8 cellular contexts compared by ENCODE assay signal in the genomic region with DNA sequence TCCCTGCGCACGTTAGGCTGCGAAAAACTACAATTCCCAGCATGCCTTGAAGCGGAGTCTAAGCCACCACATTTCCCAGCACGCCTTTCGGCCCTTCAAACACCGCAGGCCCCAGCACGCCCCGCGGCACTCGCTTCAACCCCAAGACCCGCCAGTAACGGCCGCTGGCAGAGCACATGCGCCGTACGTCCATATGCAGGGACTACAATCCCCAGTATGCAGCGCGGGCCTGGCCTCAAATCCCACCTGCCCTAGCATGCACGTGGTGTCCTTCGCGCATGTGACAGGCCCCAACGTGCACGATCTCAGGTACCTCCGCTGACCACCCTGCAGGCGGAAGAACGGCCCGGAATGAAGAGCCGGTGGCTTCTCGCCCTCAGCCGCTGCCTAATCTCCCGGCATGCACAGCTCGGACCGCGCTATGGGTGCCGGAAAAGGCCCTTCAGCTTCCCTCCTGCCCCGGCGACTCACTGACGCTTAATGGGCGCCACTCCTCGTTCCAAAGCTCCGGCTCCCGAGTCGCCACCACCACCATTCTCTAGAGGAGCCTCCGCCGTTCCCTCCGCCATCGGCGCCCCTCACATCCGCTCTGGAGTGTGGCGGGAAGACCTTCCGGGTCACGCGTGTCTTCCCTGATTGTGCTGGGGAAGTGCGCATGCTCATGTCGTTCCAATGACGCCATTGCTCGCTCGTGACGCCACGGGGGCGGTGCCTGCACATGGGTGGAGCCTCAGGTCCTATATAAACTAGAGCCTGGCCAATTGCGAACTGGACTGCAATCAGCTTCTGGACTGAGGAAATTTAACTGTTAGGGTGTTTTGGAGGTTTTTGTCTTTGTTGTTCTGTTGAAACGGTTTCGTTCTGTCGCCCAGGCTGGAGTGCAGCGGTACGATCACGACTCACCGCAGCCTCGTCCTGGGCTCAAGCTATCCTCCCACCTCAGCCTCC. TPM values are rescaled to one million over a fixed set of nuclear protein-coding genes. Genes with fewer than 3 reads are reported as not detected.
A peak's percentile ranks its signal among the peaks of the same experiment; 100 is the strongest.
DNase-seq lines count a peak whose midpoint lies in the region; ATAC-seq, FAIRE-seq and TF ChIP-seq lines count a peak whose summit lies in the region.

A gene with protein sequence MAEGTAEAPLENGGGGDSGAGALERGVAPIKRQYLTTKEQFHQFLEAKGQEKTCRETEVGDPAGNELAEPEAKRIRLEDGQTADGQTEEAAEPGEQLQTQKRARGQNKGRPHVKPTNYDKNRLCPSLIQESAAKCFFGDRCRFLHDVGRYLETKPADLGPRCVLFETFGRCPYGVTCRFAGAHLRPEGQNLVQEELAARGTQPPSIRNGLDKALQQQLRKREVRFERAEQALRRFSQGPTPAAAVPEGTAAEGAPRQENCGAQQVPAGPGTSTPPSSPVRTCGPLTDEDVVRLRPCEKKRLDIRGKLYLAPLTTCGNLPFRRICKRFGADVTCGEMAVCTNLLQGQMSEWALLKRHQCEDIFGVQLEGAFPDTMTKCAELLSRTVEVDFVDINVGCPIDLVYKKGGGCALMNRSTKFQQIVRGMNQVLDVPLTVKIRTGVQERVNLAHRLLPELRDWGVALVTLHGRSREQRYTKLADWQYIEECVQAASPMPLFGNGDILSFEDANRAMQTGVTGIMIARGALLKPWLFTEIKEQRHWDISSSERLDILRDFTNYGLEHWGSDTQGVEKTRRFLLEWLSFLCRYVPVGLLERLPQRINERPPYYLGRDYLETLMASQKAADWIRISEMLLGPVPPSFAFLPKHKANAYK (minus strand): TSS at position 591 of the 948 bp plus-strand sequence. CDS start 22 bp downstream, at position 569.

- peaks cover 0 to 3% of the 10 kb centered on the region in 2 donors for H3K27me3 Mint-ChIP-seq in T-cell

- WGBS in adipose tissue, 3 donors = 10 to 11% (median 10%) methylated on average over 70 to 71 of the region's 71 CpGs
- no CpG with 5 or more reads among the region's 71 CpGs for WGBS in trophoblast cell (ENCODE audit: extremely low coverage, insufficient coverage, insufficient read length)
- 11% methylated on average over 71 of the region's 71 CpGs; no CpG with 5 or more reads in 1 of the 2 donors for WGBS in transverse colon (ENCODE audit: low coverage in 1 of 2), 2 donors

- H3K4me1 ChIP-seq in trophoblast cell (ENCODE audit: control insufficient read depth in 1 of 2, insufficient read depth in 2 of 2, low read length in 2 of 2) = peaks cover 3 to 6% of the 10 kb centered on the region in 2 experiments
- peaks cover 0 to 7% (median 6%) of the 10 kb centered on the region in 4 donors for H3K4me1 ChIP-seq in transverse colon

- peaks cover 10 to 20% (median 17%) of the 10 kb centered on the region in 3 donors for H3K4me1 Mint-ChIP-seq in T-cell

- in situ Hi-C loops in transverse colon (cut with MboI; ENCODE audit: low pct_ligation_motif_present in 1 of 4, low pct_unique_long_range_greater_than_20kb in 1 of 4, low sequenced_read_pairs in 3 of 4) = no loop called here

- H3K79me2 ChIP-seq in trophoblast cell (ENCODE audit: control insufficient read depth, insufficient read depth, low read length, poor library complexity) = peaks cover 2% of the 10 kb centered on the region

- peak within 1 kb of the TSS; percentile 47 for H2BK120ac ChIP-seq in trophoblast cell (ENCODE audit: insufficient read depth, low read length, poor library complexity)

- H4K12ac ChIP-seq in trophoblast cell (ENCODE audit: low read depth, low read length) = peak within 1 kb of the TSS; percentile 56

- H2AK5ac ChIP-seq in trophoblast cell (ENCODE audit: low read length) = peak within 1 kb of the TSS; percentile 26

- H3K4me3 ChIP-seq in trophoblast cell (ENCODE audit: low read depth, low read length) = peak within 1 kb of the TSS; percentile 83
- peak within 1 kb of the TSS; percentile 40 to 62 (median 54) for H3K4me3 ChIP-seq in transverse colon

- CTCF ChIA-PET in T-cell (lab: Charles Lee) = interaction anchor here in 1 of 2 donors (0.6 to 2.3 kb wide), 3 partner anchors 13 to 38 kb away, joined by 3 to 13 read pairs (median 3); no protein-coding TSS in a partner anchor

- no peaks in the 10 kb centered on the region for H3K9me3 Mint-ChIP-seq in T-cell

- peak in 1 of 5 experiments; percentile 22 for TF ChIP-seq CTCF in transverse colon (IDR thresholded peaks at IDR 0.05)

- H3K27me3 ChIP-seq in trophoblast cell (ENCODE audit: insufficient read depth, low read length) = no peaks in the 10 kb centered on the region
- H3K27me3 ChIP-seq in transverse colon = no peaks in the 10 kb centered on the region

- H3K9me3 ChIP-seq in trophoblast cell (ENCODE audit: insufficient read depth, low read depth, low read length) (peaks cover 5% of the 10 kb centered on the region), transverse colon (no peaks in the 10 kb centered on the region)

- peaks cover 29% of the 10 kb centered on the region for H3K36me3 Mint-ChIP-seq in T-cell

- TF ChIP-seq POLR2A in GM12891 (IDR thresholded peaks at IDR 0.05; ENCODE audit: low read depth, low read length) (peak; percentile 76), transverse colon (IDR thresholded peaks at IDR 0.05) (peak; percentile 84)

- DNase-seq in GM12891 (ENCODE audit: insufficient read length, low spot score) (peak; percentile 99), NCI-H1436 treated with DMSO at 0.1 percent for 48 hours (lab: John Stamatoyannopoulos, UW) (peak; percentile 77), T-cell (peak; percentile 88 to 98 (median 96)), cardiac septum (ENCODE audit: low spot score) (peak; percentile 98), trophoblast cell (peak; percentile 97 to 99), transverse colon (peak; percentile 97)

- no peak within 1 kb of the TSS for H2BK12ac ChIP-seq in trophoblast cell (ENCODE audit: low read length)

- peak within 1 kb of the TSS; percentile 47 for H3K14ac ChIP-seq in trophoblast cell (ENCODE audit: low read length)

- H3K27ac Mint-ChIP-seq in T-cell = peak within 1 kb of the TSS; percentile 100

- H2AFZ ChIP-seq in trophoblast cell (ENCODE audit: insufficient read depth, low read length, poor library complexity) = peak within 1 kb of the TSS; percentile 79

- POLR2A ChIA-PET in T-cell (lab: Charles Lee) = interaction anchor here (0.6 kb wide), 2 partner anchors 110 to 113 kb away, joined by 3 to 7 read pairs; no protein-coding TSS in a partner anchor

- H3K23ac ChIP-seq in trophoblast cell (ENCODE audit: low read length) = no peak within 1 kb of the TSS

- peak; percentile 4 for TF ChIP-seq EP300 in transverse colon (IDR thresholded peaks at IDR 0.05; ENCODE audit: low read depth)

- H3K36me3 ChIP-seq in trophoblast cell (ENCODE audit: control insufficient read depth in 1 of 2, insufficient read depth in 2 of 2, low read length in 2 of 2) (peaks cover 41% of the 10 kb centered on the region in 2 experiments), transverse colon (peaks cover 0 to 37% (median 13%) of the 10 kb centered on the region in 4 donors)

- peak; percentile 100 for FAIRE-seq in GM12891 (lab: Jason Lieb, UNC)

- intact Hi-C loops in cardiac septum (cut with DNase I) (loop anchor here (5.0 kb wide), 2 partner anchors 69 to 109 kb away; partner anchors contain the start of genes CATSPERD, HSD11B1L, LONP1 and MICOS13), transverse colon (cut with DNase I; ENCODE audit: low total_unique reads) (no loop called here)

- H3K4ac ChIP-seq in trophoblast cell (ENCODE audit: low read depth, low read length) = peak within 1 kb of the TSS; percentile 44

- H3K27ac ChIP-seq in adipose tissue (ENCODE audit: low read depth, low read length) (peak within 1 kb of the TSS; percentile 90), trophoblast cell (ENCODE audit: low read depth, low read length) (peak within 1 kb of the TSS; percentile 79), transverse colon (peak within 1 kb of the TSS; percentile 90 to 97 (median 91))

- H4K8ac ChIP-seq in trophoblast cell (ENCODE audit: low read depth, low read length) = peak within 1 kb of the TSS; percentile 81

- H3K4me3 Mint-ChIP-seq in T-cell = peak within 1 kb of the TSS; percentile 94 to 100 (median 100)

- ATAC-seq in HG02840 (IDR thresholded peaks at IDR 0.05; ENCODE audit: low FRiP score, unreplicated experiment) (peak; percentile 77), T-cell (replicated peaks in 1 of 4) (peak; percentile 92 to 96 (median 95))

- H4K91ac ChIP-seq in trophoblast cell (ENCODE audit: low read depth, low read length) = peak within 1 kb of the TSS; percentile 81

- peak within 1 kb of the TSS; percentile 31 for H3K18ac ChIP-seq in trophoblast cell (ENCODE audit: low read length)

- peak within 1 kb of the TSS; percentile 86 for H3K9ac ChIP-seq in trophoblast cell (ENCODE audit: low read length)

- H2BK5ac ChIP-seq in trophoblast cell (ENCODE audit: low read depth, low read length, poor library complexity) = peak within 1 kb of the TSS; percentile 55

- peak within 1 kb of the TSS; percentile 72 for H3K4me2 ChIP-seq in trophoblast cell (ENCODE audit: low read length)

- H3K79me1 ChIP-seq in trophoblast cell (ENCODE audit: low read length) = peaks cover 4% of the 10 kb centered on the region

TF ChIP-seq in GM12891, 5 proteins besides CTCF, POLR2A, EP300 and RAD21:
- TF ChIP-seq PAX5 (IDR thresholded peaks at IDR 0.05; ENCODE audit: insufficient read depth, low read length, severe bottlenecking) (no peak), TAF1 (IDR thresholded peaks at IDR 0.05; ENCODE audit: low read depth, low read length) (no peak), SPI1 (IDR thresholded peaks at IDR 0.05; ENCODE audit: low read depth, low read length) (no peak), POU2F2 (IDR thresholded peaks at IDR 0.05; ENCODE audit: low read depth, low read length) (peak; percentile 86), POLR2AphosphoS5 (IDR thresholded peaks at IDR 0.05; ENCODE audit: low read depth, low read length) (peak; percentile 80)

RNA-seq across cellular contexts. Expression of the gene that starts here (rescaled TPM):
- polyA plus RNA-seq in GM12891 (2012; ENCODE audit: low read depth, missing spikeins) = 7.6 TPM
- total RNA-seq in T-cell = 100 to 1,000 TPM in 2 of 5 donors, 10 to 100 TPM in 3; 69.9 to 153 (median 98.3) TPM
- 10 to 100 TPM; 16.0 to 44.0 (median 29.3) TPM for polyA plus RNA-seq in adipose tissue
- 21.6 TPM for total RNA-seq in cardiac septum
- 16.2 and 19.0 TPM in 2 replicates for polyA plus RNA-seq in trophoblast cell (2013)
- 10 to 100 TPM; 28.3 to 86.6 (median 56.6) TPM for total RNA-seq in transverse colon

Comparison
In these comparisons a context has a peak if more than half of its experiments do, and no peak if none do; other contexts are left out.
1. Peak in every context shown above with its lines: DNase-seq, ATAC-seq, H3K4me3 ChIP-seq and H3K27ac ChIP-seq.